Comparison of ENCODE assay signal across 26 cellular contexts in the genomic region with DNA sequence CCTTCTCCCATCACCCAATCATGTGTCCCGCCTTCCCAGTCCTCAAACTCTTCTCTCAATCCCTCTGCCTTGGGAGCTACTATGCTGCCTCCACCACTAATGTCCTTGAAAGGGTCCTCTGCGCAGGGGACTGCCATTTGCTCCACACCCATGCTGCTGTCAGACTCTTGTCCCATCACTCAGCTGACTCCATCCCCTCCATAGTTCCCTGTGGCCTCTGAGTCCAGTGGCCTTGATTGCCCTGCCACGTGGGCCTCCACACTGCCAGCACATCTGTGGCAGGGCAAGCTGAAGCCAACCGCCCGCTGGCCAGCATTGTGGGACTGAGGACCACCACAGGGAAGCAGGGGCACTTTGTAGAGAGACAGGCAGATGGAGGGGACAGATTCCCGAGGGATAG. TPM values are rescaled to one million over a fixed set of nuclear protein-coding genes. Genes with fewer than 3 reads are reported as not detected.
DNase-seq lines count a peak whose midpoint lies in the region; ATAC-seq, FAIRE-seq and TF ChIP-seq lines count a peak whose summit lies in the region.
"Had no signal": no experiment of that assay in that cellular context is flagged by ENCODE, and none has a peak within 500 bp of the region (broad histone marks: within the 10 kb centered on the region; RNA-seq: fewer than 3 reads in every experiment).

No MANE protein-coding gene starts in this region.

- no peak overlapping the region for H3K14ac ChIP-seq in H1 (ENCODE audit: insufficient read length)

- H3K27me3 Mint-ChIP-seq in Calu3 (ENCODE audit: unreplicated experiment) = peaks cover 58% of the 10 kb centered on the region
- peaks cover 4% of the 10 kb centered on the region for H3K27me3 Mint-ChIP-seq in T-helper 2 cell treated with Interferon-gamma antibody and Interleukin-4, amounts not matched to agents 5 μg/mL and 100 μg/mL, for 36 hours (ENCODE audit: low read depth)

- intact Hi-C loops in Calu3 (cut with micrococcal nuclease; ENCODE audit: unreplicated experiment) (no loop called here), left ventricle myocardium superior (cut with micrococcal nuclease) (no loop called here), esophagus muscularis mucosa (cut with DNase I) (no loop called here)

- FAIRE-seq in H1 (lab: Jason Lieb, UNC) = no peak
- FAIRE-seq: A204.1, GM19239 had no signal

- H3K9me3 ChIP-seq in H1 (ENCODE audit: insufficient read depth in 2 of 2, low read depth in 1 of 2, low read length in 1 of 2) (no peaks in the 10 kb centered on the region), esophagus muscularis mucosa (no peaks in the 10 kb centered on the region)
- H3K9me3 ChIP-seq: BE2C had no signal

- H3K9ac ChIP-seq in H1 (replicated peaks in 1 of 4; ENCODE audit: extremely low read depth in 1 of 4, low read depth in 3 of 4, low read length in 3 of 4) = no peak overlapping the region
- H3K9ac ChIP-seq: GM23248 had no signal

- H2AK5ac ChIP-seq in H1 (ENCODE audit: low read depth, low read length) = no peak overlapping the region

- CTCF ChIA-PET in Calu3 (lab: Charles Lee) = interaction anchor here (0.7 to 2.1 kb wide), 3 partner anchors 17 to 31 kb away, joined by 3 to 5 read pairs (median 5); no protein-coding TSS in a partner anchor
- CTCF ChIA-PET in H1 (lab: Charles Lee; ENCODE audit: partially characterized antibody) = interaction anchor here (0.6 to 17.6 kb wide), 7 partner anchors 12 to 131 kb away, joined by 3 to 371 read pairs (median 26); a partner anchor contains a TSS

- H3K4me1 Mint-ChIP-seq in Calu3 (ENCODE audit: low read depth, unreplicated experiment) = peaks cover 9% of the 10 kb centered on the region
- H3K4me1 Mint-ChIP-seq in T-helper 2 cell treated with Interferon-gamma antibody and Interleukin-4, amounts not matched to agents 5 μg/mL and 100 μg/mL, for 36 hours (ENCODE audit: low read depth) = no peaks in the 10 kb centered on the region
- H3K4me1 Mint-ChIP-seq: CD4-positive, CD25-positive, alpha-beta regulatory T cell had no signal

- peaks cover 52% of the 10 kb centered on the region for H3K36me3 Mint-ChIP-seq in Calu3 (ENCODE audit: insufficient read depth, unreplicated experiment)
- no peaks in the 10 kb centered on the region for H3K36me3 Mint-ChIP-seq in T-helper 2 cell treated with Interferon-gamma antibody and Interleukin-4, amounts not matched to agents 5 μg/mL and 100 μg/mL, for 36 hours (ENCODE audit: low read depth)
- H3K36me3 Mint-ChIP-seq: CD4-positive, CD25-positive, alpha-beta regulatory T cell had no signal

- no peaks in the 10 kb centered on the region for H3K9me3 Mint-ChIP-seq in Calu3 (ENCODE audit: low read depth, unreplicated experiment)
- no peaks in the 10 kb centered on the region for H3K9me3 Mint-ChIP-seq in T-helper 2 cell treated with Interferon-gamma antibody and Interleukin-4, amounts not matched to agents 5 μg/mL and 100 μg/mL, for 36 hours
- H3K9me3 Mint-ChIP-seq: CD4-positive, CD25-positive, alpha-beta regulatory T cell had no signal

- no peak overlapping the region for H3K4me3 Mint-ChIP-seq in Calu3 (ENCODE audit: low read depth, unreplicated experiment)
- no peak overlapping the region for H3K4me3 Mint-ChIP-seq in T-helper 2 cell treated with Interferon-gamma antibody and Interleukin-4, amounts not matched to agents 5 μg/mL and 100 μg/mL, for 36 hours
- H3K4me3 Mint-ChIP-seq: CD4-positive, CD25-positive, alpha-beta regulatory T cell had no signal

- BruUV-seq in Calu3 (replicated peaks; lab: Mats Ljungman, UMichigan) = no TSS peak

- peaks cover 9 to 38% (median 27%) of the 10 kb centered on the region in 4 experiments for H3K4me1 ChIP-seq in H1 (replicated peaks in 1 of 4; ENCODE audit: control insufficient read depth in 3 of 4, insufficient read depth in 4 of 4, low read length in 3 of 4)
- H3K4me1 ChIP-seq in esophagus muscularis mucosa = peaks cover 0 to 18% (median 0%) of the 10 kb centered on the region in 4 donors

- H2BK20ac ChIP-seq in H1 (ENCODE audit: low read length) = peak overlapping the region; percentile 96; the same call in 1 of the 2 replicates

- 0 out of 2 replicates have a peak overlapping the region, but pooled peaks have one; percentile 68 for H3K18ac ChIP-seq in H1 (ENCODE audit: extremely low read depth, low read length)

- H3K79me2 ChIP-seq in H1 (ENCODE audit: control insufficient read depth in 1 of 2, insufficient read depth in 2 of 2, low read length in 2 of 2) = no peaks in the 10 kb centered on the region

- ATAC-seq in left ventricle myocardium superior = peak; percentile 57
- ATAC-seq: HCT116, PC-3 had no signal

- H3K27me3 ChIP-seq in H1 (replicated peaks in 1 of 4; ENCODE audit: control insufficient read depth in 3 of 4, extremely low read depth in 1 of 4, insufficient read depth in 3 of 4, low read length in 3 of 4) = no peaks in the 10 kb centered on the region
- peaks cover 0 to 27% (median 0%) of the 10 kb centered on the region in 4 donors for H3K27me3 ChIP-seq in esophagus muscularis mucosa
- H3K27me3 ChIP-seq: BE2C had no signal

- POLR2A ChIA-PET in H1 (lab: Charles Lee; ENCODE audit: partially characterized antibody) = interaction anchor here (0.6 to 1.3 kb wide), 5 partner anchors 17 to 1363 kb away, joined by 3 to 5 read pairs (median 3); no protein-coding TSS in a partner anchor

- WGBS in H1 (ENCODE audit: extremely low coverage in 1 of 2, insufficient coverage in 1 of 2, insufficient read length in 1 of 2, insufficient replicate concordance in 2 of 2, low coverage in 1 of 2, low lambda C conversion rate in 2 of 2, missing lambda C conversion rate in 1 of 2), 2 experiments = 96% methylated on average over 6 of the region's 6 CpGs; no CpG with 5 or more reads in 1 of the 2 experiments
- 94% methylated on average over 5 of the region's 6 CpGs for WGBS in esophagus muscularis mucosa

- 0 out of 2 replicates have a peak overlapping the region, but pooled peaks have one; percentile 63 for H2BK15ac ChIP-seq in H1 (ENCODE audit: low read length)

- H3K27ac Mint-ChIP-seq in Calu3 (ENCODE audit: unreplicated experiment) = peak overlapping the region; percentile 28
- no peak overlapping the region for H3K27ac Mint-ChIP-seq in T-helper 2 cell treated with Interferon-gamma antibody and Interleukin-4, amounts not matched to agents 5 μg/mL and 100 μg/mL, for 36 hours
- H3K27ac Mint-ChIP-seq: CD4-positive, CD25-positive, alpha-beta regulatory T cell had no signal

- TF ChIP-seq EP300 in H1 (IDR thresholded peaks at IDR 0.05; ENCODE audit: borderline replicate concordance in 1 of 2, low read depth in 2 of 2, low read length in 2 of 2) (no peak), esophagus muscularis mucosa (IDR thresholded peaks at IDR 0.05) (no peak)

- no peak overlapping the region for H3K4me2 ChIP-seq in H1 (ENCODE audit: insufficient read depth in 1 of 2, low read depth in 2 of 2, low read length in 2 of 2)

- peak overlapping the region; percentile 38; the same call in 1 of the 2 replicates for H2BK5ac ChIP-seq in H1 (ENCODE audit: low read depth, low read length)

- TF ChIP-seq POLR2A in H1 (IDR thresholded peaks at IDR 0.05; ENCODE audit: control extremely low read depth in 1 of 2, low read depth in 2 of 2, low read length in 2 of 2) = 0 out of 3 replicates have a peak, but pooled peaks of 1 of the 2 experiments have one; percentile 6
- no peak for TF ChIP-seq POLR2A in esophagus muscularis mucosa (IDR thresholded peaks at IDR 0.05; ENCODE audit: low read depth)

- H4K5ac ChIP-seq in H1 (ENCODE audit: insufficient read length, low read depth, low read length) = no peak overlapping the region

- H2BK12ac ChIP-seq in H1 (ENCODE audit: low read depth, low read length) = peak overlapping the region; percentile 95; the same call in 1 of the 2 replicates

- H3K56ac ChIP-seq in H1 (replicated peaks; ENCODE audit: insufficient read length, low read depth, low read length) = no peak overlapping the region

- no peaks in the 10 kb centered on the region; the same call in 1 of the 2 replicates for H3K79me1 ChIP-seq in H1 (ENCODE audit: low read depth, low read length)

- DNase-seq in Calu3 = no peak
- no peak for DNase-seq in H1 (ENCODE audit: low read depth in 1 of 2, low spot score in 2 of 2)
- DNase-seq in left ventricle myocardium superior = peak; percentile 81
- peak; percentile 45 for DNase-seq in myocyte (ENCODE audit: low read depth)
- no peak for DNase-seq in activated CD4-positive, alpha-beta T cell treated with anti-CD3 and anti-CD28 coated beads for 1 hour
- DNase-seq in GM10266 (ENCODE audit: extremely low spot score) = no peak
- no peak for DNase-seq in esophagus muscularis mucosa (ENCODE audit: extremely low spot score)
- no peak for DNase-seq in T-helper 2 cell treated with Interferon-gamma antibody and Interleukin-4, amounts not matched to agents 5 μg/mL and 100 μg/mL, for 36 hours (ENCODE audit: low spot score)
- DNase-seq: BE2C; CD4-positive, CD25-positive, alpha-beta regulatory T cell; COR-L47; DMS153; GDM1; GM23248; NCI-H1417 treated with DMSO at 0.1 percent for 48 hours; NCI-H187 treated with DMSO at 0.1 percent for 48 hours; NCI-H2227 treated with DMSO at 0.1 percent for 48 hours; NCI-H510A treated with DMSO at 0.1 percent for 48 hours; NCI-H82; PC-3; RPMI8226 had no signal

- H3K4me3 ChIP-seq in H1 (ENCODE audit: extremely low read depth in 1 of 4, insufficient read depth in 2 of 4, low read depth in 3 of 4, low read length in 4 of 4) = no peak overlapping the region
- H3K4me3 ChIP-seq in esophagus muscularis mucosa = no peak overlapping the region
- H3K4me3 ChIP-seq: GM23248 had no signal

- no peak for TF ChIP-seq RAD21 in H1 (IDR thresholded peaks at IDR 0.05 in 1 of 2, conservative IDR thresholded peaks at IDR 0.05 in 1 of 2; ENCODE audit: low read depth in 2 of 2, low read length in 2 of 2)

- no peak overlapping the region for H2BK120ac ChIP-seq in H1 (replicated peaks; ENCODE audit: low read depth, low read length)

- H3K27ac ChIP-seq in H1 (ENCODE audit: low read depth, low read length) = no peak overlapping the region
- H3K27ac ChIP-seq in esophagus muscularis mucosa (replicated peaks in 1 of 4) = no peak overlapping the region
- H3K27ac ChIP-seq: GM23248 had no signal

- H4K20me1 ChIP-seq in H1 (replicated peaks in 1 of 2; ENCODE audit: control insufficient read depth in 1 of 2, insufficient read depth in 2 of 2, low read length in 2 of 2) = no peaks in the 10 kb centered on the region

- H2AFZ ChIP-seq in H1 (ENCODE audit: low read length) = no peak overlapping the region
- H2AFZ ChIP-seq: GM23248 had no signal

- no peak overlapping the region for H3K23ac ChIP-seq in H1 (ENCODE audit: insufficient read length)

- no peak overlapping the region for H4K8ac ChIP-seq in H1 (ENCODE audit: extremely low read depth, insufficient read depth, low read length)

- TF ChIP-seq CTCF in Calu3 (IDR thresholded peaks at IDR 0.05; ENCODE audit: unreplicated experiment) (no peak), H1 (IDR thresholded peaks at IDR 0.05; ENCODE audit: control extremely low read depth in 1 of 3, insufficient read depth in 1 of 3, low read depth in 1 of 3, low read length in 3 of 3) (no peak), GM10266 (IDR thresholded peaks at IDR 0.05; ENCODE audit: control insufficient read depth, insufficient read depth, low read depth, missing control alignments) (no peak), esophagus muscularis mucosa (IDR thresholded peaks at IDR 0.05) (no peak)

- no peak overlapping the region for H4K91ac ChIP-seq in H1 (replicated peaks; ENCODE audit: insufficient read length, low read length)

- H3K36me3 ChIP-seq in H1 (ENCODE audit: control insufficient read depth in 2 of 4, insufficient read depth in 4 of 4, low read length in 3 of 4) = no peaks in the 10 kb centered on the region
- peaks cover 0 to 25% (median 0%) of the 10 kb centered on the region in 4 donors for H3K36me3 ChIP-seq in esophagus muscularis mucosa
- H3K36me3 ChIP-seq: BE2C had no signal

- H3K4ac ChIP-seq in H1 (replicated peaks; ENCODE audit: insufficient read length, low read depth, low read length) = no peak overlapping the region

- H3K23me2 ChIP-seq in H1 (ENCODE audit: low read depth, low read length) = peaks cover 2% of the 10 kb centered on the region; the same call in 1 of the 2 replicates

RNA-seq across cellular contexts. Expression of a gene that starts 1.3 kb away (rescaled TPM):
- total RNA-seq in Calu3 (2022) (1.4 and 2.2 TPM in 2 replicates), left ventricle myocardium superior (10,350 TPM), myocyte (3,022 and 4,635 TPM in 2 replicates), esophagus muscularis mucosa (1 to 10 TPM in 1 of 4 donors, under 1 TPM in 1, not detected in 2; 0.83 to 2.0 TPM)
- total RNA-seq in H1 (2021; fragmentation: NEBNext Ultra II Directional; extraction: Animal tissue kit (Norgen Biotek cat#: 25700)) = 21.0 and 22.6 TPM in 2 replicates
- polyA plus RNA-seq in H1 (2011; rRNA removed) = 3.1 and 5.3 TPM in 2 replicates
- polyA plus RNA-seq in H1 (2011; cell fraction: cytosol; rRNA removed) = 13.9 TPM
- polyA plus RNA-seq in H1 (2011; cell fraction: nucleus; rRNA removed) = 21.3 TPM
- 14.8 to 17.7 TPM (median 16.7 TPM) in 4 replicates for polyA plus RNA-seq in H1 (2012, experiment 1 of 2)
- polyA plus RNA-seq in H1 (2012, experiment 2 of 2) = 4.4 TPM
- polyA plus RNA-seq in H1 (2013, experiment 1 of 2) = 15.5 TPM
- polyA plus RNA-seq in H1 (2013, experiment 2 of 2) = 14.1 TPM
- polyA minus RNA-seq in H1 (2011; rRNA and poly(A)+ RNA removed) = 5.8 and 8.4 TPM in 2 replicates
- 7.2 TPM for polyA minus RNA-seq in H1 (2011; cell fraction: cytosol; rRNA and poly(A)+ RNA removed)
- polyA minus RNA-seq in H1 (2011; cell fraction: nucleus; rRNA and poly(A)+ RNA removed) = 13.0 TPM
- polyA plus RNA-seq in myocyte (2012) = 2,977 TPM
- total RNA-seq: CD4-positive, CD25-positive, alpha-beta regulatory T cell; Daoy; GM23248; M059J had no signal
- polyA plus RNA-seq: CD4-positive, CD25-positive, alpha-beta regulatory T cell; GM23248 had no signal

RNA-seq across cellular contexts. Expression of a gene that starts 20.3 kb away (rescaled TPM):
- 209 and 244 TPM in 2 replicates for total RNA-seq in Calu3 (2022)
- total RNA-seq in H1 (2021; fragmentation: NEBNext Ultra II Directional; extraction: Animal tissue kit (Norgen Biotek cat#: 25700)) = 30.5 and 32.8 TPM in 2 replicates
- 9.3 and 12.4 TPM in 2 replicates for polyA plus RNA-seq in H1 (2011; rRNA removed)
- 9.9 TPM for polyA plus RNA-seq in H1 (2011; cell fraction: cytosol; rRNA removed)
- polyA plus RNA-seq in H1 (2011; cell fraction: nucleus; rRNA removed) = 16.3 TPM
- polyA plus RNA-seq in H1 (2012, experiment 1 of 2) = 17.1 to 22.3 TPM (median 20.0 TPM) in 4 replicates
- polyA plus RNA-seq in H1 (2012, experiment 2 of 2) = 21.6 TPM
- polyA plus RNA-seq in H1 (2013, experiment 1 of 2) = 20.5 TPM
- polyA plus RNA-seq in H1 (2013, experiment 2 of 2) = 20.2 TPM
- polyA minus RNA-seq in H1 (2011; rRNA and poly(A)+ RNA removed) = 7.7 and 10.7 TPM in 2 replicates
- 8.4 TPM for polyA minus RNA-seq in H1 (2011; cell fraction: cytosol; rRNA and poly(A)+ RNA removed)
- polyA minus RNA-seq in H1 (2011; cell fraction: nucleus; rRNA and poly(A)+ RNA removed) = 13.1 TPM
- total RNA-seq in left ventricle myocardium superior = 2.2 TPM
- 22.3 and 27.0 TPM in 2 replicates for total RNA-seq in myocyte
- 6.8 TPM for polyA plus RNA-seq in myocyte (2012)
- total RNA-seq in esophagus muscularis mucosa = under 1 TPM in 1 of 4 donors, not detected in 3; 0.17 TPM
- total RNA-seq: CD4-positive, CD25-positive, alpha-beta regulatory T cell; GM23248 had no signal
- polyA plus RNA-seq: CD4-positive, CD25-positive, alpha-beta regulatory T cell; GM23248 had no signal

RNA-seq across cellular contexts. Expression of a gene that starts 42.7 kb away (rescaled TPM):
- total RNA-seq in Calu3 (2022) (not detected in 2 replicates), left ventricle myocardium superior (1.1 TPM), myocyte (9,118 and 11,163 TPM in 2 replicates), esophagus muscularis mucosa (under 1 TPM in 1 of 4 donors, not detected in 3; 0.06 TPM)
- 0.29 and 0.50 TPM in 2 replicates for total RNA-seq in H1 (2021; fragmentation: NEBNext Ultra II Directional; extraction: Animal tissue kit (Norgen Biotek cat#: 25700))
- polyA plus RNA-seq in H1 (2011; rRNA removed) = 0.46 and 1.0 TPM in 2 replicates
- polyA plus RNA-seq in H1 (2011; cell fraction: cytosol; rRNA removed) = 1.5 TPM
- 0.81 TPM for polyA plus RNA-seq in H1 (2011; cell fraction: nucleus; rRNA removed)
- polyA plus RNA-seq in H1 (2012, experiment 1 of 2) = 0.54 to 1.4 TPM (median 1.1 TPM) in 4 replicates
- 0.97 TPM for polyA plus RNA-seq in H1 (2012, experiment 2 of 2)
- 0.18 TPM for polyA plus RNA-seq in H1 (2013, experiment 1 of 2)
- polyA plus RNA-seq in H1 (2013, experiment 2 of 2) = 0.20 TPM
- 0.28 and 0.34 TPM in 2 replicates for polyA minus RNA-seq in H1 (2011; rRNA and poly(A)+ RNA removed)
- polyA minus RNA-seq in H1 (2011; cell fraction: cytosol; rRNA and poly(A)+ RNA removed) = not detected
- polyA minus RNA-seq in H1 (2011; cell fraction: nucleus; rRNA and poly(A)+ RNA removed) = not detected
- polyA plus RNA-seq in myocyte (2012) = 4,992 TPM
- total RNA-seq: CD4-positive, CD25-positive, alpha-beta regulatory T cell; Daoy; GM23248; M059J; PC-3 had no signal
- polyA plus RNA-seq: CD4-positive, CD25-positive, alpha-beta regulatory T cell had no signal

Comparison
In these comparisons a context has a peak if more than half of its experiments do, and no peak if none do; other contexts are left out.
1. DNase-seq: peak in left ventricle myocardium superior (single experiment) and myocyte (single experiment); none in Calu3 (single experiment), H1 (0 of 2), activated CD4-positive, alpha-beta T cell treated with anti-CD3 and anti-CD28 coated beads for 1 hour (single experiment), GM10266 (single experiment), esophagus muscularis mucosa (single experiment) and T-helper 2 cell treated with Interferon-gamma antibody and Interleukin-4, amounts not matched to agents 5 μg/mL and 100 μg/mL, for 36 hours (single experiment).
2. RNA of a gene that starts 1.3 kb away (total RNA-seq): 10,350 TPM in left ventricle myocardium superior (single experiment) and 3,022 to 4,635 TPM in myocyte; 21.0 to 22.6 TPM in H1, 1.4 to 2.2 TPM in Calu3 and 0.83 to 2.0 TPM in esophagus muscularis mucosa; every median in the first group is over 100 times any median in the second.
3. RNA of a gene that starts 42.7 kb away (total RNA-seq): 9,118 to 11,163 TPM in myocyte; 1.1 TPM in left ventricle myocardium superior (single experiment), 0.29 to 0.50 TPM in H1, 0.06 TPM in esophagus muscularis mucosa and not detected in Calu3; every median in the first group is over 1,000 times any median in the second.